In the genomic region with DNA sequence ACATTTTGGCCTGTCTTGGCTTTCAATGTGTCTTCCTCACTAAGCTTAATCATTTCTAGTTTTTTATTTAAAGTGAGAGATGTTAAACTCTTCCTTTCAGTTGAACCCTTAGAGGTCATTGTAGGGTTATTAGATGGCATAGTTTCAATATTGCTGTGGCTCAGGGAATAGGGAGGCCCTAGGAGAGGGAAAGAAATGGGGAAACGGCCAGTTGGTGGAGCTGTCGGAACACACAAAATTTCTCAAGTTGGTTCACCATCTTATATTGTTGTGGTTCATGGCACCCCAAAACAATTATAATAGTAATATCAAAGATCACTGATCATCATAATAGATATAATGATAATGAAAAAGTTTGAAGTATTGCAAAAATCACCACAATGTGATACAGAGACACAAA, we compare ENCODE assay signal across 1 cellular context.
TF ChIP-seq lines count a peak whose summit lies in the region.

No MANE protein-coding gene starts in this region.

TF ChIP-seq in K562, 482 proteins besides CTCF, POLR2A, EP300 and RAD21:
- TF ChIP-seq SMC3 (conservative IDR thresholded peaks at IDR 0.05; ENCODE audit: insufficient read depth, low read depth, low read length) (0 out of 2 replicates have a peak, but pooled peaks have one; percentile 19), ESRRA (IDR thresholded peaks at IDR 0.05; ENCODE audit: borderline replicate concordance, low read depth) (no peak), CHD1 (IDR thresholded peaks at IDR 0.05; ENCODE audit: low read length) (no peak), ZNF174 (CRISPR knock-in tag; IDR thresholded peaks at IDR 0.05) (no peak)
